Comparison of ENCODE assay signal across 7 cellular contexts in the genomic region with DNA sequence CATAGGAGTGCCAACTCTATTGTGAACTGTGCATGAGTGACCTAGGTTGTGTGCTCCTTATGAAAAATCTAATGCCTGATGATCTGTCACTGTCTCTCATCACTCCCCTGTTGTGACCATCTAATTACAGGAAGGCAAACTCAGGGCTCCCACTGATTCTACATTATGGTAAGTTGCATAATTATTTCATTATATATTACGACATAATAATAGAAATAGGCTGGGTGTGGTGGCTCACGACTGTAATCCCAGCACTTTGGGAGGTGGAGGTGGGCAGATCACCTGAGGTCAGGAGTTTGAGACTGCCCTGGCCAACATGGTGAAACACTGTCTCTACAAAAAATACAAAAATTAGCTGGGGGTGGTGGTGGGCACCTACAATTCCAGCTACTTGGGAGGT. TPM values are rescaled to one million over a fixed set of nuclear protein-coding genes. Genes with fewer than 3 reads are reported as not detected.
"Had no signal": no experiment of that assay in that cellular context is flagged by ENCODE, and none has a peak within 500 bp of the region (broad histone marks: within the 10 kb centered on the region; RNA-seq: fewer than 3 reads in every experiment).

No MANE protein-coding gene starts in this region.

RNA-seq across cellular contexts. Expression of a gene that starts 14.0 kb away (rescaled TPM):
- total RNA-seq: suprapubic skin, urinary bladder had no signal

RNA-seq across cellular contexts. Expression of a gene that starts 34.0 kb away (rescaled TPM):
- total RNA-seq: suprapubic skin, temporal lobe, thoracic aorta, thyroid gland, tibial nerve, upper lobe of right lung had no signal
